ENCODE assay signal across 1 cellular context in the genomic region with DNA sequence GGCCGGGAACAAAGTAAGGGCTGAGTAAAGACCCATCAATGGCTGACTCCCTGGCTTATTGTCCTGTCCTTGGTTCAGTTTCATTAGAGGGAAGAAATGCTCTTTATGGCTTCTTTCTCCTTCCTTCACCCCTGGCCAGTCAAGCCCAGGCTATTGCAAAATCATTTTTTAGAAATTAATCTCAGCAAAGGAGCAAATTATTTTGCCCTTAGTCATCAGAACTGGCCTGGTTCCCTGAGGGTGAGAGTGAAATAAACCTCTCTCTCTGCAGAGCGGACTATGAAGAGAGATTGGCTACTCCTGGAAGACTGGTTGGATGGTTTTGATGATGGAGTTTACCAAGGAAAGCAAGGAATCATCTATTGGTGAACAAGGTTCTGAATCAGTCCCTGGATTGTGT.
TF ChIP-seq lines count a peak whose summit lies in the region.

No MANE protein-coding gene starts in this region.

TF ChIP-seq in GM23338, 12 proteins besides CTCF, POLR2A, EP300 and RAD21 (continued from another document):
- TF ChIP-seq, protein P1, sequence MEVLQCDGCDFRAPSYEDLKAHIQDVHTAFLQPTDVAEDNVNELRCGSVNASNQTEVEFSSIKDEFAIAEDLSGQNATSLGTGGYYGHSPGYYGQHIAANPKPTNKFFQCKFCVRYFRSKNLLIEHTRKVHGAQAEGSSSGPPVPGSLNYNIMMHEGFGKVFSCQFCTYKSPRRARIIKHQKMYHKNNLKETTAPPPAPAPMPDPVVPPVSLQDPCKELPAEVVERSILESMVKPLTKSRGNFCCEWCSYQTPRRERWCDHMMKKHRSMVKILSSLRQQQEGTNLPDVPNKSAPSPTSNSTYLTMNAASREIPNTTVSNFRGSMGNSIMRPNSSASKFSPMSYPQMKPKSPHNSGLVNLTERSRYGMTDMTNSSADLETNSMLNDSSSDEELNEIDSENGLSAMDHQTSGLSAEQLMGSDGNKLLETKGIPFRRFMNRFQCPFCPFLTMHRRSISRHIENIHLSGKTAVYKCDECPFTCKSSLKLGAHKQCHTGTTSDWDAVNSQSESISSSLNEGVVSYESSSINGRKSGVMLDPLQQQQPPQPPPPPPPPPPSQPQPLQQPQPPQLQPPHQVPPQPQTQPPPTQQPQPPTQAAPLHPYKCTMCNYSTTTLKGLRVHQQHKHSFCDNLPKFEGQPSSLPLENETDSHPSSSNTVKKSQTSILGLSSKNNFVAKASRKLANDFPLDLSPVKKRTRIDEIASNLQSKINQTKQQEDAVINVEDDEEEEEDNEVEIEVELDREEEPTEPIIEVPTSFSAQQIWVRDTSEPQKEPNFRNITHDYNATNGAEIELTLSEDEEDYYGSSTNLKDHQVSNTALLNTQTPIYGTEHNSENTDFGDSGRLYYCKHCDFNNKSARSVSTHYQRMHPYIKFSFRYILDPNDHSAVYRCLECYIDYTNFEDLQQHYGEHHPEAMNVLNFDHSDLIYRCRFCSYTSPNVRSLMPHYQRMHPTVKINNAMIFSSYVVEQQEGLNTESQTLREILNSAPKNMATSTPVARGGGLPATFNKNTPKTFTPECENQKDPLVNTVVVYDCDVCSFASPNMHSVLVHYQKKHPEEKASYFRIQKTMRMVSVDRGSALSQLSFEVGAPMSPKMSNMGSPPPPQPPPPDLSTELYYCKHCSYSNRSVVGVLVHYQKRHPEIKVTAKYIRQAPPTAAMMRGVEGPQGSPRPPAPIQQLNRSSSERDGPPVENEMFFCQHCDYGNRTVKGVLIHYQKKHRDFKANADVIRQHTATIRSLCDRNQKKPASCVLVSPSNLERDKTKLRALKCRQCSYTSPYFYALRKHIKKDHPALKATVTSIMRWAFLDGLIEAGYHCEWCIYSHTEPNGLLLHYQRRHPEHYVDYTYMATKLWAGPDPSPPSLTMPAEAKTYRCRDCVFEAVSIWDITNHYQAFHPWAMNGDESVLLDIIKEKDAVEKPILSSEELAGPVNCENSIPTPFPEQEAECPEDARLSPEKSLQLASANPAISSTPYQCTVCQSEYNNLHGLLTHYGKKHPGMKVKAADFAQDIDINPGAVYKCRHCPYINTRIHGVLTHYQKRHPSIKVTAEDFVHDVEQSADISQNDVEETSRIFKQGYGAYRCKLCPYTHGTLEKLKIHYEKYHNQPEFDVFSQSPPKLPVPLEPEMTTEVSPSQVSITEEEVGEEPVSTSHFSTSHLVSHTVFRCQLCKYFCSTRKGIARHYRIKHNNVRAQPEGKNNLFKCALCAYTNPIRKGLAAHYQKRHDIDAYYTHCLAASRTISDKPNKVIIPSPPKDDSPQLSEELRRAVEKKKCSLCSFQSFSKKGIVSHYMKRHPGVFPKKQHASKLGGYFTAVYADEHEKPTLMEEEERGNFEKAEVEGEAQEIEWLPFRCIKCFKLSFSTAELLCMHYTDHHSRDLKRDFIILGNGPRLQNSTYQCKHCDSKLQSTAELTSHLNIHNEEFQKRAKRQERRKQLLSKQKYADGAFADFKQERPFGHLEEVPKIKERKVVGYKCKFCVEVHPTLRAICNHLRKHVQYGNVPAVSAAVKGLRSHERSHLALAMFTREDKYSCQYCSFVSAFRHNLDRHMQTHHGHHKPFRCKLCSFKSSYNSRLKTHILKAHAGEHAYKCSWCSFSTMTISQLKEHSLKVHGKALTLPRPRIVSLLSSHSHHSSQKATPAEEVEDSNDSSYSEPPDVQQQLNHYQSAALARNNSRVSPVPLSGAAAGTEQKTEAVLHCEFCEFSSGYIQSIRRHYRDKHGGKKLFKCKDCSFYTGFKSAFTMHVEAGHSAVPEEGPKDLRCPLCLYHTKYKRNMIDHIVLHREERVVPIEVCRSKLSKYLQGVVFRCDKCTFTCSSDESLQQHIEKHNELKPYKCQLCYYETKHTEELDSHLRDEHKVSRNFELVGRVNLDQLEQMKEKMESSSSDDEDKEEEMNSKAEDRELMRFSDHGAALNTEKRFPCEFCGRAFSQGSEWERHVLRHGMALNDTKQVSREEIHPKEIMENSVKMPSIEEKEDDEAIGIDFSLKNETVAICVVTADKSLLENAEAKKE (CRISPR knock-in tag; IDR thresholded peaks at IDR 0.05): no peak
